In genomic region chr20:57570898-57571297, GRCh38 we compare ENCODE assay signal across 18 cellular contexts.
"Had no signal": no experiment of that assay in that cellular context is flagged by ENCODE, and none has a peak within 500 bp of the region (broad histone marks: within the 10 kb centered on the region; RNA-seq: fewer than 3 reads in every experiment).

No MANE protein-coding gene starts in this region.

- H3K27ac ChIP-seq: ascending aorta, esophagus squamous epithelium, gastroesophageal sphincter had no signal

- H3K9me3 ChIP-seq: adrenal gland, ascending aorta, esophagus squamous epithelium, gastroesophageal sphincter had no signal

- H3K4me3 Mint-ChIP-seq: activated naive CD8-positive, alpha-beta T cell; activated T-cell treated with anti-CD3 and anti-CD28 coated beads, Interleukin-2, amount 50 U/mL, for 4 hours; endodermal cell; memory B cell; neural crest cell had no signal

- DNase-seq: activated CD4-positive, alpha-beta T cell treated with anti-CD3 and anti-CD28 coated beads for 1 hour; activated CD8-positive, alpha-beta memory T cell treated with anti-CD3 and anti-CD28 coated beads, Interleukin-2, amount 50 U/mL, for 48 hours; activated naive CD4-positive, alpha-beta T cell; activated T-cell treated with anti-CD3 and anti-CD28 coated beads, Interleukin-2, amount 50 U/mL, for 4 hours; adrenal gland; central memory CD4-positive, alpha-beta T cell; endodermal cell; esophagus squamous epithelium; head of caudate nucleus; stimulated activated CD4-positive, alpha-beta T cell treated with anti-CD3 and anti-CD28 coated beads, Interleukin-4, amount 100 ng/mL, for 24 hours; stimulated activated naive CD4-positive, alpha-beta T cell treated with Interleukin-2 at 50 U/mL for 16 hours; T-helper 9 cell had no signal

- H3K36me3 ChIP-seq: adrenal gland, ascending aorta, esophagus squamous epithelium, gastroesophageal sphincter had no signal

- H3K27me3 ChIP-seq: ascending aorta had no signal

- H3K27ac Mint-ChIP-seq: activated naive CD8-positive, alpha-beta T cell; activated T-helper 2 cell treated with anti-CD3 and anti-CD28 coated beads, Interferon-gamma antibody, Interleukin-2, Interleukin-4, amounts not matched to agents 10 μg/mL and 5 μg/mL and 100 μg/mL, durations not matched to agents 14 hours and 24 hours and 36 hours; endodermal cell; memory B cell had no signal

- H3K4me1 Mint-ChIP-seq: memory B cell had no signal

- H3K36me3 Mint-ChIP-seq: memory B cell had no signal

- H3K9me3 Mint-ChIP-seq: activated T-cell treated with anti-CD3 and anti-CD28 coated beads, Interleukin-2, amount 50 U/mL, for 4 hours; activated T-helper 2 cell treated with anti-CD3 and anti-CD28 coated beads, Interferon-gamma antibody, Interleukin-2, Interleukin-4, amounts not matched to agents 10 μg/mL and 5 μg/mL and 100 μg/mL, durations not matched to agents 14 hours and 24 hours and 36 hours; endodermal cell; memory B cell had no signal

- H3K4me1 ChIP-seq: adrenal gland, ascending aorta, esophagus squamous epithelium, gastroesophageal sphincter had no signal

- ATAC-seq: activated T-cell treated with anti-CD3 and anti-CD28 coated beads, Interleukin-2, amount 50 U/mL, for 4 hours; gastroesophageal sphincter had no signal

- H3K4me3 ChIP-seq: adrenal gland, ascending aorta, esophagus squamous epithelium, gastroesophageal sphincter had no signal
